16 cellular contexts compared by ENCODE assay signal in genomic region chr3:159866201-159866746, GRCh38. TPM values are rescaled to one million over a fixed set of nuclear protein-coding genes. Genes with fewer than 3 reads are reported as not detected.
DNase-seq lines count a peak whose midpoint lies in the region; ATAC-seq and TF ChIP-seq lines count a peak whose summit lies in the region.
"Had no signal": no experiment of that assay in that cellular context is flagged by ENCODE, and none has a peak within 500 bp of the region (broad histone marks: within the 10 kb centered on the region; RNA-seq: fewer than 3 reads in every experiment).

No MANE protein-coding gene starts in this region.

- H3K36me3 Mint-ChIP-seq in natural killer cell treated with Interleukin-12 subunit alpha and Interleukin-12 subunit beta and Interleukin-15 and Interleukin-18, amount 100 ng/mL, for 72 hours, result no peaks in the 10 kb centered on the region
- no peaks in the 10 kb centered on the region for H3K36me3 Mint-ChIP-seq in CD8-positive, alpha-beta memory T cell
- H3K36me3 Mint-ChIP-seq: CD4-positive, CD25-positive, alpha-beta regulatory T cell; stimulated activated effector memory CD8-positive, alpha-beta T cell treated with anti-CD3 and anti-CD28 coated beads, Interleukin-12 subunit alpha, Interleukin-12 subunit beta, amount 100 ng/mL, for 72 hours had no signal

- H3K9me2 ChIP-seq in SK-N-SH, result no peaks in the 10 kb centered on the region

- H3K9me3 ChIP-seq in HEK293 (ENCODE audit: control insufficient read depth, insufficient read depth, low read depth, low read length), result no peaks in the 10 kb centered on the region
- 0 out of 2 replicates have a peak, but pooled peaks cover 4% of the 10 kb centered on the region for H3K9me3 ChIP-seq in SK-N-SH
- peaks cover 0 to 10% (median 0%) of the 10 kb centered on the region in 11 donors for H3K9me3 ChIP-seq in heart right ventricle
- H3K9me3 ChIP-seq in stomach smooth muscle (ENCODE audit: control insufficient read depth in 2 of 2, low read length in 2 of 2), result no peaks in the 10 kb centered on the region
- no peaks in the 10 kb centered on the region for H3K9me3 ChIP-seq in body of pancreas
- no peaks in the 10 kb centered on the region for H3K9me3 ChIP-seq in CD8-positive, alpha-beta memory T cell (ENCODE audit: low read length)

- H3K27me3 Mint-ChIP-seq in natural killer cell treated with Interleukin-12 subunit alpha and Interleukin-12 subunit beta and Interleukin-15 and Interleukin-18, amount 100 ng/mL, for 72 hours, result peaks cover 0 to 3% of the 10 kb centered on the region in 2 donors
- peaks cover 2 to 8% of the 10 kb centered on the region in 2 donors for H3K27me3 Mint-ChIP-seq in CD8-positive, alpha-beta memory T cell

- intact Hi-C loops in heart right ventricle (cut with DNase I) (no loop called here), body of pancreas (cut with DNase I) (no loop called here)

- peaks cover 0 to 7% of the 10 kb centered on the region in 2 donors for H3K4me1 Mint-ChIP-seq in natural killer cell treated with Interleukin-12 subunit alpha and Interleukin-12 subunit beta and Interleukin-15 and Interleukin-18, amount 100 ng/mL, for 72 hours (ENCODE audit: low read depth in 2 of 2)
- no peaks in the 10 kb centered on the region for H3K4me1 Mint-ChIP-seq in CD8-positive, alpha-beta memory T cell
- H3K4me1 Mint-ChIP-seq: CD4-positive, CD25-positive, alpha-beta regulatory T cell; stimulated activated effector memory CD8-positive, alpha-beta T cell treated with anti-CD3 and anti-CD28 coated beads, Interleukin-12 subunit alpha, Interleukin-12 subunit beta, amount 100 ng/mL, for 72 hours had no signal

- peaks cover 0 to 10% of the 10 kb centered on the region in 2 experiments; a peak in 1 of 3 replicates for H3K36me3 ChIP-seq in HEK293 (ENCODE audit: control insufficient read depth in 2 of 2, insufficient read depth in 1 of 2, low read length in 2 of 2)
- peaks cover 25 to 32% of the 10 kb centered on the region in 2 experiments for H3K36me3 ChIP-seq in SK-N-SH (replicated peaks in 1 of 2; ENCODE audit: control insufficient read depth in 1 of 2, insufficient read depth in 2 of 2, low read length in 1 of 2)
- peaks cover 0 to 29% (median 0%) of the 10 kb centered on the region in 9 donors for H3K36me3 ChIP-seq in heart right ventricle
- peaks cover 0 to 6% of the 10 kb centered on the region in 2 donors for H3K36me3 ChIP-seq in stomach smooth muscle (ENCODE audit: control insufficient read depth in 2 of 2, insufficient read depth in 2 of 2, low read length in 2 of 2)
- no peaks in the 10 kb centered on the region for H3K36me3 ChIP-seq in body of pancreas (replicated peaks in 1 of 2; ENCODE audit: insufficient read depth in 1 of 2, low read depth in 2 of 2)
- no peaks in the 10 kb centered on the region for H3K36me3 ChIP-seq in CD8-positive, alpha-beta memory T cell (ENCODE audit: insufficient read depth, low read length)

- CTCF ChIA-PET in HEK293 (lab: Yijun Ruan, JAX) (interaction anchor here (1.0 to 1.7 kb wide), 4 partner anchors 18 to 137 kb away, joined by 3 to 10 read pairs (median 5); partner anchors contain the start of gene IL12A), SK-N-SH (lab: Yijun Ruan, JAX) (interaction anchor here (0.7 to 3.4 kb wide), 11 partner anchors 10 to 139 kb away, joined by 3 to 23 read pairs (median 6); partner anchors contain the start of genes IL12A and SCHIP1)
- CTCF ChIA-PET in CD8-positive, alpha-beta memory T cell (lab: Charles Lee), result no interaction called here

- H3K4me3 ChIP-seq in HEK293 (ENCODE audit: low read depth, low read length) (no peak overlapping the region), SK-N-SH (ENCODE audit: low read depth in 2 of 2, low read length in 1 of 2) (no peak overlapping the region), heart right ventricle (no peak overlapping the region), stomach smooth muscle (ENCODE audit: low read length in 2 of 2) (no peak overlapping the region), body of pancreas (no peak overlapping the region)
- H3K4me3 ChIP-seq in CD8-positive, alpha-beta memory T cell (ENCODE audit: low read length), result no peak overlapping the region
- H3K4me3 ChIP-seq: SK-N-MC had no signal

- no peaks in the 10 kb centered on the region for H3K27me3 ChIP-seq in SK-N-SH (ENCODE audit: insufficient read depth)
- H3K27me3 ChIP-seq in heart right ventricle, result no peaks in the 10 kb centered on the region
- no peaks in the 10 kb centered on the region for H3K27me3 ChIP-seq in stomach smooth muscle (ENCODE audit: control insufficient read depth in 1 of 2, insufficient read depth in 2 of 2, low read length in 2 of 2)
- no peaks in the 10 kb centered on the region for H3K27me3 ChIP-seq in body of pancreas
- H3K27me3 ChIP-seq in CD8-positive, alpha-beta memory T cell (ENCODE audit: insufficient read depth, low read length, poor library complexity, severe bottlenecking), result no peaks in the 10 kb centered on the region

- POLR2A ChIA-PET in HEK293 (lab: Yijun Ruan, JAX), result no interaction called here
- POLR2A ChIA-PET in SK-N-SH (lab: Yijun Ruan, JAX), result interaction anchor here (0.9 to 2.1 kb wide), 6 partner anchors 10 to 27 kb away, joined by 3 to 14 read pairs (median 7); partner anchors contain the start of gene SCHIP1
- POLR2A ChIA-PET in CD8-positive, alpha-beta memory T cell (lab: Charles Lee), result no interaction called here

- 0 out of 2 replicates have a peak, but pooled peaks have one; percentile 28 for TF ChIP-seq RAD21 in SK-N-SH (IDR thresholded peaks at IDR 0.05; ENCODE audit: low read length)

- no peaks in the 10 kb centered on the region for H3K9me3 Mint-ChIP-seq in natural killer cell treated with Interleukin-12 subunit alpha and Interleukin-12 subunit beta and Interleukin-15 and Interleukin-18, amount 100 ng/mL, for 72 hours
- no peaks in the 10 kb centered on the region for H3K9me3 Mint-ChIP-seq in CD8-positive, alpha-beta memory T cell
- H3K9me3 Mint-ChIP-seq: stimulated activated effector memory CD8-positive, alpha-beta T cell treated with anti-CD3 and anti-CD28 coated beads, Interleukin-12 subunit alpha, Interleukin-12 subunit beta, amount 100 ng/mL, for 72 hours had no signal

- no peak overlapping the region for H3K4me2 ChIP-seq in SK-N-SH

- H3K27ac Mint-ChIP-seq in natural killer cell treated with Interleukin-12 subunit alpha and Interleukin-12 subunit beta and Interleukin-15 and Interleukin-18, amount 100 ng/mL, for 72 hours, result no peak overlapping the region
- no peak overlapping the region for H3K27ac Mint-ChIP-seq in CD8-positive, alpha-beta memory T cell
- H3K27ac Mint-ChIP-seq: CD4-positive, CD25-positive, alpha-beta regulatory T cell; stimulated activated effector memory CD8-positive, alpha-beta T cell treated with anti-CD3 and anti-CD28 coated beads, Interleukin-12 subunit alpha, Interleukin-12 subunit beta, amount 100 ng/mL, for 72 hours had no signal

- H3F3A ChIP-seq in SK-N-SH (replicated peaks; ENCODE audit: insufficient read depth), result peaks cover 26% of the 10 kb centered on the region

- TF ChIP-seq CTCF in HEK293 (tag by site-specific recombination; IDR thresholded peaks at IDR 0.05) (no peak), SK-N-SH (IDR thresholded peaks at IDR 0.05) (no peak), heart right ventricle (IDR thresholded peaks at IDR 0.05) (no peak), body of pancreas (IDR thresholded peaks at IDR 0.05) (no peak)

- ATAC-seq in heart right ventricle, result peak in 3 of 8 donors; percentile 29 to 44 (median 39)
- no peak for ATAC-seq in natural killer cell treated with Interleukin-12 subunit alpha and Interleukin-12 subunit beta and Interleukin-15 and Interleukin-18, amount 100 ng/mL, for 72 hours
- no peak for ATAC-seq in body of pancreas
- ATAC-seq: stimulated activated effector memory CD8-positive, alpha-beta T cell treated with anti-CD3 and anti-CD28 coated beads, Interleukin-12 subunit alpha, Interleukin-12 subunit beta, amount 100 ng/mL, for 72 hours had no signal

- DNase-seq in SK-N-SH (no peak), heart right ventricle (no peak), body of pancreas (no peak)
- no peak for DNase-seq in natural killer cell treated with Interleukin-12 subunit alpha and Interleukin-12 subunit beta and Interleukin-15 and Interleukin-18, amount 100 ng/mL, for 72 hours (ENCODE audit: low spot score)
- DNase-seq in CD8-positive, alpha-beta memory T cell, result no peak
- DNase-seq: activated CD4-positive, CD25-positive, alpha-beta regulatory T cell treated with anti-CD3 and anti-CD28 coated beads, Interleukin-2, amount 50 U/mL, for 72 hours; activated T-cell treated with anti-CD3 and anti-CD28 coated beads, Interleukin-2, amount 50 U/mL, for 1 hour; amygdala; CD4-positive, CD25-positive, alpha-beta regulatory T cell; NCI-H1417; stimulated activated CD4-positive, alpha-beta T cell treated with anti-CD3 and anti-CD28 coated beads, Interleukin-2, amount 100 ng/mL, for 48 hours had no signal

- H3K4me3 Mint-ChIP-seq in natural killer cell treated with Interleukin-12 subunit alpha and Interleukin-12 subunit beta and Interleukin-15 and Interleukin-18, amount 100 ng/mL, for 72 hours, result no peak overlapping the region
- no peak overlapping the region for H3K4me3 Mint-ChIP-seq in CD8-positive, alpha-beta memory T cell
- H3K4me3 Mint-ChIP-seq: CD4-positive, CD25-positive, alpha-beta regulatory T cell; stimulated activated effector memory CD8-positive, alpha-beta T cell treated with anti-CD3 and anti-CD28 coated beads, Interleukin-12 subunit alpha, Interleukin-12 subunit beta, amount 100 ng/mL, for 72 hours had no signal

- peak; percentile 66 to 95 for TF ChIP-seq EP300 in SK-N-SH (IDR thresholded peaks at IDR 0.05; ENCODE audit: borderline replicate concordance in 1 of 2, low read depth in 1 of 2, low read length in 1 of 2)

- WGBS in SK-N-SH (ENCODE audit: low lambda C conversion rate), result 34% methylated on average over 5 of the region's 5 CpGs
- 31 to 33% methylated on average over 5 of the region's 5 CpGs for WGBS in heart right ventricle, 2 donors
- WGBS in body of pancreas, 2 donors, result 66% methylated on average over 5 of the region's 5 CpGs

- H3K4me1 ChIP-seq in HEK293 (ENCODE audit: control insufficient read depth, insufficient read depth, low read length) (peaks cover 17% of the 10 kb centered on the region; the same call in 1 of the 2 replicates), SK-N-SH (ENCODE audit: control insufficient read depth in 1 of 2, insufficient read depth in 2 of 2, low read depth in 1 of 2, low read length in 1 of 2) (peaks cover 18 to 45% of the 10 kb centered on the region in 2 experiments; a peak in 3 of 4 replicates), heart right ventricle (peaks cover 6 to 77% (median 54%) of the 10 kb centered on the region in 9 donors), stomach smooth muscle (ENCODE audit: control insufficient read depth, insufficient read depth, low read length) (peaks cover 9% of the 10 kb centered on the region), body of pancreas (no peaks in the 10 kb centered on the region)
- H3K4me1 ChIP-seq in CD8-positive, alpha-beta memory T cell (ENCODE audit: insufficient read depth, low read length), result no peaks in the 10 kb centered on the region
- H3K4me1 ChIP-seq: parathyroid adenoma had no signal

- H4K20me1 ChIP-seq in SK-N-SH (ENCODE audit: insufficient read depth), result peaks cover 15% of the 10 kb centered on the region

- H3K79me2 ChIP-seq in SK-N-SH (ENCODE audit: insufficient read depth), result peaks cover 70% of the 10 kb centered on the region
- H3K79me2 ChIP-seq: parathyroid adenoma had no signal

- no peak for TF ChIP-seq POLR2A in body of pancreas (IDR thresholded peaks at IDR 0.05)

- H3K27ac ChIP-seq in HEK293 (ENCODE audit: extremely low read depth, low read depth, low read length) (peak overlapping the region; percentile 70), SK-N-SH (ENCODE audit: low read depth in 2 of 2, low read length in 1 of 2) (peak overlapping the region; percentile 42 to 96; a peak in 3 of 4 replicates), heart right ventricle (peak overlapping the region in 9 of 10 donors; percentile 12 to 69 (median 56)), stomach smooth muscle (ENCODE audit: low read length) (peak overlapping the region; percentile 64), body of pancreas (no peak overlapping the region)
- H3K27ac ChIP-seq in CD8-positive, alpha-beta memory T cell (ENCODE audit: low read depth, low read length), result no peak overlapping the region
- H3K27ac ChIP-seq: parathyroid adenoma, SK-N-MC had no signal

- no peak overlapping the region for H2AFZ ChIP-seq in SK-N-SH (ENCODE audit: low read depth)
- H2AFZ ChIP-seq: parathyroid adenoma had no signal

- H3K9ac ChIP-seq in SK-N-SH (no peak overlapping the region), stomach smooth muscle (ENCODE audit: low read length in 2 of 2) (no peak overlapping the region)
- H3K9ac ChIP-seq: parathyroid adenoma had no signal

RNA-seq across cellular contexts. Expression of gene SCHIP1, which starts 26.6 kb away (rescaled TPM):
- polyA plus RNA-seq in SK-N-SH (2012; rRNA removed), result 13.0 and 18.1 TPM in 2 replicates
- 17.4 and 22.1 TPM in 2 replicates for polyA plus RNA-seq in SK-N-SH (2012; cell fraction: cytosol; rRNA removed)
- 13.8 and 25.4 TPM in 2 replicates for polyA plus RNA-seq in SK-N-SH (2012; cell fraction: nucleus; rRNA removed)
- total RNA-seq in heart right ventricle, result 10 to 100 TPM; 35.4 to 66.2 (median 57.9) TPM
- polyA plus RNA-seq in heart right ventricle, result 10 to 100 TPM; 14.8 to 62.5 TPM
- total RNA-seq in natural killer cell treated with Interleukin-12 subunit alpha and Interleukin-12 subunit beta and Interleukin-15 and Interleukin-18, amount 100 ng/mL, for 72 hours, result not detected
- 1 to 10 TPM in 1 of 2 donors, under 1 TPM in 1; 0.66 to 1.3 TPM for total RNA-seq in body of pancreas
- total RNA-seq in CD8-positive, alpha-beta memory T cell, result not detected
- polyA plus RNA-seq in CD8-positive, alpha-beta memory T cell, result not detected
- total RNA-seq: CD4-positive, CD25-positive, alpha-beta regulatory T cell had no signal
- polyA plus RNA-seq: CD4-positive, CD25-positive, alpha-beta regulatory T cell had no signal

Comparison
In these comparisons a context has a peak if more than half of its experiments do, and no peak if none do; other contexts are left out.
1. H3K27ac ChIP-seq: peak in HEK293 (single experiment), SK-N-SH (2 of 2), heart right ventricle (9 of 10) and stomach smooth muscle (single experiment); none in body of pancreas (0 of 4) and CD8-positive, alpha-beta memory T cell (single experiment).
2. RNA of gene SCHIP1, which starts 26.6 kb away (total RNA-seq): 35.4 to 66.2 TPM in heart right ventricle; 0.66 to 1.3 TPM in body of pancreas, not detected in natural killer cell treated with Interleukin-12 subunit alpha and Interleukin-12 subunit beta and Interleukin-15 and Interleukin-18, amount 100 ng/mL, for 72 hours and not detected in CD8-positive, alpha-beta memory T cell; every median in the first group is over 10 times any median in the second.
3. Of the 4 proteins assayed by ChIP-seq in both HEK293 and SK-N-SH: peak only in HEK293: none; only in SK-N-SH: PBX3; in both: none; in neither: 3.